ENCODE assay signal across 8 cellular contexts in genomic region chr15:92832992-92833438, GRCh38.
DNase-seq lines count a peak whose midpoint lies in the region; ATAC-seq and TF ChIP-seq lines count a peak whose summit lies in the region.

No MANE protein-coding gene starts in this region.

- ATAC-seq in GM18873 (IDR thresholded peaks at IDR 0.05; ENCODE audit: low FRiP score, unreplicated experiment) = no peak

- H3K27ac ChIP-seq in DOHH2 (ENCODE audit: low read depth, low read length) (peak overlapping the region; percentile 98), Peyer's patch (peak overlapping the region; percentile 45 to 93 (median 80)), esophagus muscularis mucosa (replicated peaks in 1 of 4) (peak overlapping the region; percentile 87 to 93 (median 92))

- TF ChIP-seq POLR2A in Peyer's patch (IDR thresholded peaks at IDR 0.05) = no peak
- no peak for TF ChIP-seq POLR2A in esophagus muscularis mucosa (IDR thresholded peaks at IDR 0.05; ENCODE audit: low read depth)

- 40% methylated on average over 4 of the region's 5 CpGs for WGBS in esophagus muscularis mucosa

- DNase-seq in Peyer's patch (no peak), esophagus muscularis mucosa (ENCODE audit: extremely low spot score) (no peak), pons (ENCODE audit: low spot score) (peak; percentile 37), kidney tubule cell (ENCODE audit: low spot score) (no peak), NCI-H1930 (lab: John Stamatoyannopoulos, UW) (no peak), NCI-H2171 treated with DMSO at 0.1 percent for 48 hours (lab: John Stamatoyannopoulos, UW) (no peak)

- H4K20me1 ChIP-seq in DOHH2 (ENCODE audit: control insufficient read depth, insufficient read depth, low read depth, low read length) = no peaks in the 10 kb centered on the region

- H3F3A ChIP-seq in DOHH2 (ENCODE audit: control insufficient read depth, insufficient read depth) = peaks cover 32% of the 10 kb centered on the region

- H3K9me2 ChIP-seq in DOHH2 (replicated peaks; ENCODE audit: control insufficient read depth, low read length) = no peaks in the 10 kb centered on the region

- H3K79me2 ChIP-seq in DOHH2 (ENCODE audit: control insufficient read depth, low read length) = no peaks in the 10 kb centered on the region

- H3K9me3 ChIP-seq in DOHH2 (ENCODE audit: control insufficient read depth, insufficient read depth, low read length) (no peaks in the 10 kb centered on the region), Peyer's patch (no peaks in the 10 kb centered on the region), esophagus muscularis mucosa (no peaks in the 10 kb centered on the region)

- H3K4me2 ChIP-seq in DOHH2 (ENCODE audit: low read length) = peak overlapping the region; percentile 91

- H3K4me3 ChIP-seq in DOHH2 (ENCODE audit: low read length) = peak overlapping the region; percentile 71
- no peak overlapping the region for H3K4me3 ChIP-seq in Peyer's patch
- H3K4me3 ChIP-seq in esophagus muscularis mucosa = peak overlapping the region; percentile 1 to 43 (median 38)

- no peaks in the 10 kb centered on the region for H3K27me3 ChIP-seq in DOHH2 (ENCODE audit: control insufficient read depth, low read length)
- no peaks in the 10 kb centered on the region for H3K27me3 ChIP-seq in Peyer's patch
- H3K27me3 ChIP-seq in esophagus muscularis mucosa = no peaks in the 10 kb centered on the region

- peaks cover 72% of the 10 kb centered on the region for H3K4me1 ChIP-seq in DOHH2 (ENCODE audit: control insufficient read depth, low read length)
- peaks cover 0 to 31% (median 13%) of the 10 kb centered on the region in 4 donors for H3K4me1 ChIP-seq in Peyer's patch
- H3K4me1 ChIP-seq in esophagus muscularis mucosa = peaks cover 39 to 57% (median 52%) of the 10 kb centered on the region in 4 donors

- intact Hi-C loops in esophagus muscularis mucosa (cut with DNase I) = loop anchor here (5.0 kb wide), 1 partner anchor 49 kb away; no protein-coding TSS in a partner anchor

- TF ChIP-seq CTCF in DOHH2 (IDR thresholded peaks at IDR 0.05; ENCODE audit: low read depth, low read length, poor library complexity, severe bottlenecking) (no peak), Peyer's patch (IDR thresholded peaks at IDR 0.05) (no peak), esophagus muscularis mucosa (IDR thresholded peaks at IDR 0.05) (no peak)

- peaks cover 7% of the 10 kb centered on the region; the same call in 1 of the 2 replicates for H3K36me3 ChIP-seq in DOHH2 (ENCODE audit: control insufficient read depth, low read length)
- no peaks in the 10 kb centered on the region for H3K36me3 ChIP-seq in Peyer's patch
- no peaks in the 10 kb centered on the region for H3K36me3 ChIP-seq in esophagus muscularis mucosa

- no peak for TF ChIP-seq EP300 in esophagus muscularis mucosa (IDR thresholded peaks at IDR 0.05)

Comparison
In these comparisons a context has a peak if more than half of its experiments do, and no peak if none do; other contexts are left out.
1. H3K4me3 ChIP-seq: peak in DOHH2 (single experiment) and esophagus muscularis mucosa (4 of 4); none in Peyer's patch (0 of 4).
2. Peak in every context shown above with its lines, with median percentiles within 50 percentile points of each other: H3K27ac ChIP-seq.